20 cellular contexts compared by ENCODE assay signal in genomic region chr12:53998174-53998899, GRCh38. TPM values are rescaled to one million over a fixed set of nuclear protein-coding genes. Genes with fewer than 3 reads are reported as not detected.
A peak's percentile ranks its signal among the peaks of the same experiment; 100 is the strongest.
DNase-seq lines count a peak whose midpoint lies in the region; ATAC-seq and TF ChIP-seq lines count a peak whose summit lies in the region.
"Had no signal": no experiment of that assay in that cellular context is flagged by ENCODE, and none has a peak within 500 bp of the region (broad histone marks: within the 10 kb centered on the region; RNA-seq: fewer than 3 reads in every experiment).

No MANE protein-coding gene starts in this region.

- no peak for DNase-seq in CD4-positive, alpha-beta T cell
- DNase-seq in PC-3 (no peak), fibroblast of mammary gland (ENCODE audit: low read depth) (no peak), skeletal muscle cell (ENCODE audit: low read depth) (no peak), chondrocyte (ENCODE audit: low spot score) (no peak), hepatic stellate cell (ENCODE audit: low spot score) (no peak), adrenal gland (no peak), GM20000 (ENCODE audit: low spot score) (no peak)
- DNase-seq: activated effector memory CD4-positive, alpha-beta T cell treated with Interleukin-2 at 50 U/mL for 16 hours; DMS79 treated with DMSO at 0.1 percent for 48 hours; NCI-H1092 treated with DMSO at 0.1 percent for 48 hours; NCI-H2171 treated with DMSO at 0.1 percent for 48 hours; retina; SW 1271 had no signal

- no peaks in the 10 kb centered on the region for H4K20me1 ChIP-seq in PC-3 (ENCODE audit: low read length)

- H3K4me1 Mint-ChIP-seq in CD4-positive, alpha-beta T cell (ENCODE audit: low read depth): peaks cover 61% of the 10 kb centered on the region
- H3K4me1 Mint-ChIP-seq in chondrocyte (ENCODE audit: low read depth): peaks cover 23% of the 10 kb centered on the region

- H3K4me1 ChIP-seq in PC-3 (ENCODE audit: insufficient read depth, low read length): peaks cover 21% of the 10 kb centered on the region
- H3K4me1 ChIP-seq in adrenal gland (replicated peaks in 1 of 2): peaks cover 14 to 26% of the 10 kb centered on the region in 2 donors
- H3K4me1 ChIP-seq: BLaER1 had no signal

- H3K9me3 Mint-ChIP-seq in CD4-positive, alpha-beta T cell: no peaks in the 10 kb centered on the region
- no peaks in the 10 kb centered on the region for H3K9me3 Mint-ChIP-seq in chondrocyte (ENCODE audit: low read depth)
- H3K9me3 Mint-ChIP-seq: WTC11 had no signal

- H3K36me3 ChIP-seq in PC-3 (ENCODE audit: low read depth, low read length): no peaks in the 10 kb centered on the region
- no peaks in the 10 kb centered on the region for H3K36me3 ChIP-seq in adrenal gland (replicated peaks in 1 of 2)
- H3K36me3 ChIP-seq: BLaER1 had no signal

- H3K4me3 ChIP-seq in PC-3 (ENCODE audit: low read length): peak overlapping the region; percentile 57
- H3K4me3 ChIP-seq in fibroblast of mammary gland (ENCODE audit: control insufficient read depth, low read depth, low read length): peak overlapping the region; percentile 84
- H3K4me3 ChIP-seq in skeletal muscle cell (ENCODE audit: low read depth, low read length): peak overlapping the region; percentile 71
- H3K4me3 ChIP-seq in adrenal gland: no peak overlapping the region
- H3K4me3 ChIP-seq: BLaER1, lung had no signal

- H3K4me2 ChIP-seq in PC-3 (ENCODE audit: low read length): peak overlapping the region; percentile 82
- H3K4me2 ChIP-seq: BLaER1 had no signal

- CTCF ChIA-PET in CD4-positive, alpha-beta T cell (lab: Charles Lee): interaction anchor here (0.7 to 1.4 kb wide), 5 partner anchors 7 to 210 kb away, joined by 3 to 4 read pairs (median 3); partner anchors contain the start of gene HOXC10
- CTCF ChIA-PET in PC-3 (lab: Charles Lee): interaction anchor here (0.7 to 1.1 kb wide), 2 partner anchors 195 to 218 kb away, joined by 3 read pairs; no protein-coding TSS in a partner anchor

- H3K36me3 Mint-ChIP-seq in CD4-positive, alpha-beta T cell (ENCODE audit: low read depth): no peaks in the 10 kb centered on the region
- peaks cover 5% of the 10 kb centered on the region for H3K36me3 Mint-ChIP-seq in chondrocyte (ENCODE audit: low read depth)
- H3K36me3 Mint-ChIP-seq: WTC11 had no signal

- peaks cover 99% of the 10 kb centered on the region for H3K27me3 ChIP-seq in CD4-positive, alpha-beta T cell (ENCODE audit: control insufficient read depth, insufficient read depth, low read length)
- H3K27me3 ChIP-seq in PC-3 (ENCODE audit: low read length): no peaks in the 10 kb centered on the region
- H3K27me3 ChIP-seq in adrenal gland: peaks cover 32% of the 10 kb centered on the region

- ATAC-seq in CD4-positive, alpha-beta T cell (ENCODE audit: poor library complexity): no peak
- ATAC-seq in PC-3: no peak
- ATAC-seq: WTC11 had no signal

- H3K27ac Mint-ChIP-seq in CD4-positive, alpha-beta T cell: no peak overlapping the region
- H3K27ac Mint-ChIP-seq in chondrocyte (ENCODE audit: unreplicated experiment): no peak overlapping the region
- H3K27ac Mint-ChIP-seq: WTC11 had no signal

- no peaks in the 10 kb centered on the region for H3K9me3 ChIP-seq in CD4-positive, alpha-beta T cell (ENCODE audit: control insufficient read depth, low read length)
- H3K9me3 ChIP-seq in PC-3 (ENCODE audit: low read length): no peaks in the 10 kb centered on the region
- no peaks in the 10 kb centered on the region for H3K9me3 ChIP-seq in adrenal gland (replicated peaks in 1 of 3)

- H3F3A ChIP-seq in PC-3 (ENCODE audit: low read length, unreplicated experiment): no peaks in the 10 kb centered on the region

- H3K79me2 ChIP-seq in PC-3 (ENCODE audit: low read length): peaks cover 54% of the 10 kb centered on the region

- H3K4me3 Mint-ChIP-seq in CD4-positive, alpha-beta T cell: peak overlapping the region; percentile 40
- H3K4me3 Mint-ChIP-seq in chondrocyte (ENCODE audit: unreplicated experiment): no peak overlapping the region
- H3K4me3 Mint-ChIP-seq: WTC11 had no signal

- H3K27ac ChIP-seq in CD4-positive, alpha-beta T cell (ENCODE audit: low read depth, low read length): no peak overlapping the region
- H3K27ac ChIP-seq in PC-3 (ENCODE audit: low read length): no peak overlapping the region
- no peak overlapping the region for H3K27ac ChIP-seq in adrenal gland
- H3K27ac ChIP-seq: BLaER1 had no signal

- TF ChIP-seq POLR2A in adrenal gland (IDR thresholded peaks at IDR 0.05): no peak

- peaks cover 100% of the 10 kb centered on the region for H3K27me3 Mint-ChIP-seq in CD4-positive, alpha-beta T cell
- peaks cover 89% of the 10 kb centered on the region for H3K27me3 Mint-ChIP-seq in chondrocyte (ENCODE audit: low read depth)

- no peaks in the 10 kb centered on the region for H3K9me2 ChIP-seq in PC-3 (replicated peaks; ENCODE audit: low read length)

- WGBS in adrenal gland, 4 donors: 46 to 53% (median 48%) methylated on average over 9 of the region's 9 CpGs

- POLR2A ChIA-PET in CD4-positive, alpha-beta T cell (lab: Charles Lee): no interaction called here
- POLR2A ChIA-PET in PC-3 (lab: Charles Lee; ENCODE audit: unreplicated experiment): no interaction called here

- no peak overlapping the region for H2AFZ ChIP-seq in PC-3 (ENCODE audit: low read length)

- intact Hi-C loops in CD4-positive, alpha-beta T cell (cut with DNase I, micrococcal nuclease): loop anchor here in 1 of 2 experiments (5.0 kb wide), 1 partner anchor 36 kb away; no protein-coding TSS in a partner anchor
- intact Hi-C loops in PC-3 (cut with micrococcal nuclease): no loop called here
- intact Hi-C loops in adrenal gland (cut with DNase I): no loop called here

- BruUV-seq in PC-3 (replicated peaks; lab: Mats Ljungman, UMichigan): no TSS peak

- H3K9ac ChIP-seq in PC-3 (ENCODE audit: low read length): no peak overlapping the region
- H3K9ac ChIP-seq: BLaER1 had no signal

- TF ChIP-seq CTCF in CD4-positive, alpha-beta T cell (IDR thresholded peaks at IDR 0.05): no peak
- TF ChIP-seq CTCF in PC-3 (conservative IDR thresholded peaks at IDR 0.05; ENCODE audit: low read depth, low read length) (no peak), fibroblast of mammary gland (conservative IDR thresholded peaks at IDR 0.05; ENCODE audit: control insufficient read depth, insufficient read depth, low read depth, low read length) (no peak), chondrocyte (IDR thresholded peaks at IDR 0.05) (no peak), adrenal gland (IDR thresholded peaks at IDR 0.05) (no peak), GM20000 (IDR thresholded peaks at IDR 0.05; ENCODE audit: extremely low read depth, missing control alignments) (no peak)

RNA-seq across cellular contexts. Expression of gene HOXC9, which starts 1.6 kb away (rescaled TPM):
- total RNA-seq in CD4-positive, alpha-beta T cell: not detected
- 1.5 and 1.8 TPM in 2 replicates for total RNA-seq in PC-3 (2014; rRNA removed)
- not detected in 3 replicates for total RNA-seq in chondrocyte
- 1 to 10 TPM in 7 of 8 donors, not detected in 1; 1.2 to 5.6 (median 2.7) TPM for total RNA-seq in adrenal gland
- polyA plus RNA-seq in adrenal gland: 10 to 100 TPM in 1 of 3 donors, 1 to 10 TPM in 2; 5.6 to 12.1 (median 7.3) TPM
- total RNA-seq: activated CD8-positive, alpha-beta memory T cell treated with anti-CD3 and anti-CD28 coated beads for 36 hours; frontal cortex; lung; WTC11 had no signal

RNA-seq across cellular contexts. Expression of gene HOXC8, which starts 10.4 kb away (rescaled TPM):
- not detected for total RNA-seq in CD4-positive, alpha-beta T cell
- total RNA-seq in PC-3 (2014; rRNA removed) (1.1 and 2.4 TPM in 2 replicates), chondrocyte (not detected in 3 replicates), adrenal gland (1 to 10 TPM; 1.8 to 8.3 (median 4.4) TPM)
- 1 to 10 TPM; 3.3 to 7.4 (median 3.4) TPM for polyA plus RNA-seq in adrenal gland
- total RNA-seq: activated CD8-positive, alpha-beta memory T cell treated with anti-CD3 and anti-CD28 coated beads for 36 hours; frontal cortex; lung; WTC11 had no signal

RNA-seq across cellular contexts. Expression of gene HOXC10, which starts 13.4 kb away (rescaled TPM):
- total RNA-seq in CD4-positive, alpha-beta T cell: not detected
- total RNA-seq in PC-3 (2014; rRNA removed): 0.69 and 2.9 TPM in 2 replicates
- not detected in 3 replicates for total RNA-seq in chondrocyte
- total RNA-seq in adrenal gland: 1 to 10 TPM in 4 of 8 donors, under 1 TPM in 2, not detected in 2; 0.68 to 4.5 (median 2.3) TPM
- polyA plus RNA-seq in adrenal gland: 1 to 10 TPM in 1 of 3 donors, under 1 TPM in 2; 0.34 to 1.5 (median 0.72) TPM
- total RNA-seq: activated CD8-positive, alpha-beta memory T cell treated with anti-CD3 and anti-CD28 coated beads for 36 hours; frontal cortex; WTC11 had no signal
- polyA plus RNA-seq: lung had no signal

RNA-seq across cellular contexts. Expression of gene HOTAIR, which starts 23.6 kb away (rescaled TPM):
- total RNA-seq in CD4-positive, alpha-beta T cell: not detected
- 3.5 and 4.3 TPM in 2 replicates for total RNA-seq in PC-3 (2014; rRNA removed)
- not detected in 3 replicates for total RNA-seq in chondrocyte
- total RNA-seq in adrenal gland: not detected
- not detected for polyA plus RNA-seq in adrenal gland
- total RNA-seq: activated CD8-positive, alpha-beta memory T cell treated with anti-CD3 and anti-CD28 coated beads for 36 hours; frontal cortex; RPMI7951; WTC11 had no signal
- polyA plus RNA-seq: lung had no signal

RNA-seq across cellular contexts. Expression of gene HOXC11, which starts 25.4 kb away (rescaled TPM):
- total RNA-seq in CD4-positive, alpha-beta T cell: not detected
- total RNA-seq in PC-3 (2014; rRNA removed) (0.84 and 1.2 TPM in 2 replicates), chondrocyte (not detected in 3 replicates), adrenal gland (not detected)
- polyA plus RNA-seq in adrenal gland: not detected
- total RNA-seq: activated CD8-positive, alpha-beta memory T cell treated with anti-CD3 and anti-CD28 coated beads for 36 hours; frontal cortex; lung; WTC11 had no signal
- polyA plus RNA-seq: lung had no signal

Comparison
In these comparisons a context has a peak if more than half of its experiments do, and no peak if none do; other contexts are left out.
1. H3K4me3 ChIP-seq: peak in PC-3 (single experiment), fibroblast of mammary gland (single experiment) and skeletal muscle cell (single experiment); none in adrenal gland (0 of 4).